1 cellular context compared by ENCODE assay signal in genomic region chr14:103871596-103872480, GRCh38.
TF ChIP-seq lines count a peak whose summit lies in the region.

No MANE protein-coding gene starts in this region.

TF ChIP-seq in HEK293, 187 proteins besides CTCF, POLR2A, EP300 and RAD21 (continued from another document):
- TF ChIP-seq ZSCAN4 (tag by site-specific recombination; IDR thresholded peaks at IDR 0.05) (no peak), ZNF580 (tag by site-specific recombination; IDR thresholded peaks at IDR 0.05) (no peak), ZNF654 (tag by site-specific recombination; IDR thresholded peaks at IDR 0.05; ENCODE audit: low read depth) (no peak)
